Comparison of ENCODE assay signal across 1 cellular context in the genomic region with DNA sequence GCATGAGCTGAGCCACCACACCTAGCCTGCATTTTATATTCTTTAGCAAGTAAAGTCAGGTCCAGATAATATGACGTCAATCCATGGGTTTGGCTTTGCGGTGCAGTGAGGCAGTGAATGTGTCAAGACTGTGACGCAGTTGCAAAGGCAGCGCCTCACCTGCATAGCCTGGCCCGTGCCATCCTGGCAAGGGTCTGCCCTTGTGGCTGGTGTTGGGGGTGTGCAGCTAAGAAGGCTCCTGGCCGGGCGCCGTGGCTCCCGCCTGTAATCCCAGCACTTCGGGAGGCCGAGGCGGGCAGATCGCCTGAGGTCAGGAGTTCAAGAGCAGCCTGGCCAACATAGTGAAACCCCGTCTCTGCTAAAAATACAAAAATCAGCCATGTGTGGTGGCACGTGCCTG.
TF ChIP-seq lines count a peak whose summit lies in the region.

No MANE protein-coding gene starts in this region.

TF ChIP-seq in IMR-90, 13 proteins besides CTCF, POLR2A, EP300 and RAD21 (continued from another document):
- TF ChIP-seq CHD1 (IDR thresholded peaks at IDR 0.05; ENCODE audit: low read depth, low read length) (no peak), MXI1 (IDR thresholded peaks at IDR 0.05; ENCODE audit: borderline replicate concordance, low read depth, low read length) (no peak), SMC3 (IDR thresholded peaks at IDR 0.05; ENCODE audit: low read depth, low read length) (no peak), RFX5 (IDR thresholded peaks at IDR 0.05; ENCODE audit: low read depth, low read length) (no peak), RCOR1 (IDR thresholded peaks at IDR 0.05; ENCODE audit: insufficient replicate concordance, low read length) (no peak), BHLHE40 (IDR thresholded peaks at IDR 0.05; ENCODE audit: low read depth, low read length) (no peak), FOS (IDR thresholded peaks at IDR 0.05; ENCODE audit: low read depth, low read length) (no peak), NFE2L2 (IDR thresholded peaks at IDR 0.05; ENCODE audit: low read depth, low read length) (no peak)
- TF ChIP-seq, protein P1, sequence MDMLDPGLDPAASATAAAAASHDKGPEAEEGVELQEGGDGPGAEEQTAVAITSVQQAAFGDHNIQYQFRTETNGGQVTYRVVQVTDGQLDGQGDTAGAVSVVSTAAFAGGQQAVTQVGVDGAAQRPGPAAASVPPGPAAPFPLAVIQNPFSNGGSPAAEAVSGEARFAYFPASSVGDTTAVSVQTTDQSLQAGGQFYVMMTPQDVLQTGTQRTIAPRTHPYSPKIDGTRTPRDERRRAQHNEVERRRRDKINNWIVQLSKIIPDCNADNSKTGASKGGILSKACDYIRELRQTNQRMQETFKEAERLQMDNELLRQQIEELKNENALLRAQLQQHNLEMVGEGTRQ (IDR thresholded peaks at IDR 0.05; ENCODE audit: low read depth, low read length), result no peak
- TF ChIP-seq, protein P2, sequence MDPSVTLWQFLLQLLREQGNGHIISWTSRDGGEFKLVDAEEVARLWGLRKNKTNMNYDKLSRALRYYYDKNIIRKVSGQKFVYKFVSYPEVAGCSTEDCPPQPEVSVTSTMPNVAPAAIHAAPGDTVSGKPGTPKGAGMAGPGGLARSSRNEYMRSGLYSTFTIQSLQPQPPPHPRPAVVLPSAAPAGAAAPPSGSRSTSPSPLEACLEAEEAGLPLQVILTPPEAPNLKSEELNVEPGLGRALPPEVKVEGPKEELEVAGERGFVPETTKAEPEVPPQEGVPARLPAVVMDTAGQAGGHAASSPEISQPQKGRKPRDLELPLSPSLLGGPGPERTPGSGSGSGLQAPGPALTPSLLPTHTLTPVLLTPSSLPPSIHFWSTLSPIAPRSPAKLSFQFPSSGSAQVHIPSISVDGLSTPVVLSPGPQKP (IDR thresholded peaks at IDR 0.05; ENCODE audit: borderline replicate concordance, low read depth, low read length), result no peak
